Comparison of ENCODE assay signal across 12 cellular contexts in genomic region chr10:73868655-73869195, GRCh38. TPM values are rescaled to one million over a fixed set of nuclear protein-coding genes. Genes with fewer than 3 reads are reported as not detected.
DNase-seq lines count a peak whose midpoint lies in the region; ATAC-seq and TF ChIP-seq lines count a peak whose summit lies in the region.
"Had no signal": no experiment of that assay in that cellular context is flagged by ENCODE, and none has a peak within 500 bp of the region (broad histone marks: within the 10 kb centered on the region; RNA-seq: fewer than 3 reads in every experiment).

No MANE protein-coding gene starts in this region.

- no peaks in the 10 kb centered on the region for H3K9me3 ChIP-seq in transverse colon
- no peaks in the 10 kb centered on the region for H3K9me3 ChIP-seq in body of pancreas

- DNase-seq in natural killer cell (no peak), naive B cell (no peak), transverse colon (no peak), NCI-H69 (lab: John Stamatoyannopoulos, UW) (no peak), body of pancreas (no peak), amniotic stem cell (lab: John Stamatoyannopoulos, UW) (no peak)
- DNase-seq in natural killer cell treated with Interleukin-12 subunit alpha and Interleukin-12 subunit beta and Interleukin-15 and Interleukin-18, amount 100 ng/mL, for 72 hours (ENCODE audit: low spot score): no peak
- DNase-seq: IMR-90, midbrain, NCI-H1048 had no signal

- H3K4me1 ChIP-seq in transverse colon: peaks cover 54 to 93% (median 69%) of the 10 kb centered on the region in 4 donors
- peaks cover 21% of the 10 kb centered on the region for H3K4me1 ChIP-seq in body of pancreas

- in situ Hi-C loops in transverse colon (cut with MboI; ENCODE audit: low pct_ligation_motif_present in 1 of 4, low pct_unique_long_range_greater_than_20kb in 1 of 4, low sequenced_read_pairs in 3 of 4): no loop called here

- H3K27ac ChIP-seq in angular gyrus (ENCODE audit: low read depth, low read length) (peak overlapping the region; percentile 82), transverse colon (peak overlapping the region in 3 of 4 donors; percentile 64 to 89 (median 67)), body of pancreas (no peak overlapping the region)

- H3K36me3 Mint-ChIP-seq in natural killer cell (no peaks in the 10 kb centered on the region), naive B cell (no peaks in the 10 kb centered on the region)
- H3K36me3 Mint-ChIP-seq in natural killer cell treated with Interleukin-12 subunit alpha and Interleukin-12 subunit beta and Interleukin-15 and Interleukin-18, amount 100 ng/mL, for 72 hours: no peaks in the 10 kb centered on the region

- 93% methylated on average over 5 of the region's 5 CpGs; no CpG with 5 or more reads in 1 of the 2 donors for WGBS in transverse colon (ENCODE audit: low coverage in 1 of 2), 2 donors
- 91 to 100% methylated on average over 1 to 5 of the region's 5 CpGs for WGBS in body of pancreas, 2 donors

- no peak for ATAC-seq in natural killer cell
- no peak for ATAC-seq in natural killer cell treated with Interleukin-12 subunit alpha and Interleukin-12 subunit beta and Interleukin-15 and Interleukin-18, amount 100 ng/mL, for 72 hours
- no peak for ATAC-seq in naive B cell (ENCODE audit: low read depth in 2 of 2)
- no peak for ATAC-seq in body of pancreas
- ATAC-seq: HCT116 had no signal

- H3K27ac Mint-ChIP-seq in natural killer cell (peak overlapping the region; percentile 58 to 96), naive B cell (peak overlapping the region in 4 of 6 donors; percentile 1 to 91 (median 51))
- H3K27ac Mint-ChIP-seq in natural killer cell treated with Interleukin-12 subunit alpha and Interleukin-12 subunit beta and Interleukin-15 and Interleukin-18, amount 100 ng/mL, for 72 hours: peak overlapping the region in 1 of 2 donors; percentile 52

- no peak overlapping the region for H3K4me3 ChIP-seq in transverse colon
- no peak overlapping the region for H3K4me3 ChIP-seq in body of pancreas

- intact Hi-C loops in natural killer cell (cut with micrococcal nuclease) (no loop called here), transverse colon (cut with DNase I; ENCODE audit: low total_unique reads) (no loop called here), body of pancreas (cut with DNase I) (no loop called here)

- H3K4me1 Mint-ChIP-seq in natural killer cell (peaks cover 70 to 83% of the 10 kb centered on the region in 2 donors), naive B cell (peaks cover 55 to 85% (median 73%) of the 10 kb centered on the region in 3 donors)
- peaks cover 38 to 54% of the 10 kb centered on the region in 2 donors for H3K4me1 Mint-ChIP-seq in natural killer cell treated with Interleukin-12 subunit alpha and Interleukin-12 subunit beta and Interleukin-15 and Interleukin-18, amount 100 ng/mL, for 72 hours (ENCODE audit: low read depth in 2 of 2)

- TF ChIP-seq CTCF in natural killer cell (IDR thresholded peaks at IDR 0.05) (no peak), transverse colon (IDR thresholded peaks at IDR 0.05) (no peak), body of pancreas (IDR thresholded peaks at IDR 0.05) (no peak)

- TF ChIP-seq POLR2A in transverse colon (IDR thresholded peaks at IDR 0.05): no peak
- no peak for TF ChIP-seq POLR2A in body of pancreas (IDR thresholded peaks at IDR 0.05)

- H3K9me3 Mint-ChIP-seq in natural killer cell: no peaks in the 10 kb centered on the region
- H3K9me3 Mint-ChIP-seq in natural killer cell treated with Interleukin-12 subunit alpha and Interleukin-12 subunit beta and Interleukin-15 and Interleukin-18, amount 100 ng/mL, for 72 hours: no peaks in the 10 kb centered on the region
- no peaks in the 10 kb centered on the region for H3K9me3 Mint-ChIP-seq in naive B cell

- H3K4me3 Mint-ChIP-seq in natural killer cell (no peak overlapping the region), naive B cell (peak overlapping the region in 1 of 8 donors; percentile 54)
- no peak overlapping the region for H3K4me3 Mint-ChIP-seq in natural killer cell treated with Interleukin-12 subunit alpha and Interleukin-12 subunit beta and Interleukin-15 and Interleukin-18, amount 100 ng/mL, for 72 hours

- TF ChIP-seq EP300 in transverse colon (IDR thresholded peaks at IDR 0.05; ENCODE audit: low read depth): no peak

- no peaks in the 10 kb centered on the region for H3K36me3 ChIP-seq in transverse colon
- no peaks in the 10 kb centered on the region for H3K36me3 ChIP-seq in body of pancreas (replicated peaks in 1 of 2; ENCODE audit: insufficient read depth in 1 of 2, low read depth in 2 of 2)

- H3K27me3 Mint-ChIP-seq in natural killer cell (ENCODE audit: low read depth in 2 of 2) (no peaks in the 10 kb centered on the region), naive B cell (no peaks in the 10 kb centered on the region)
- H3K27me3 Mint-ChIP-seq in natural killer cell treated with Interleukin-12 subunit alpha and Interleukin-12 subunit beta and Interleukin-15 and Interleukin-18, amount 100 ng/mL, for 72 hours: no peaks in the 10 kb centered on the region

- H3K27me3 ChIP-seq in transverse colon (no peaks in the 10 kb centered on the region), body of pancreas (no peaks in the 10 kb centered on the region)

RNA-seq across cellular contexts. Expression of gene CAMK2G, which starts 5.6 kb away (rescaled TPM):
- total RNA-seq in natural killer cell (10 to 100 TPM; 53.6 to 73.8 (median 62.3) TPM), transverse colon (100 to 1,000 TPM in 1 of 4 donors, 10 to 100 TPM in 3; 72.0 to 131 (median 83.0) TPM), body of pancreas (10 to 100 TPM; 14.8 to 17.4 TPM)
- total RNA-seq in natural killer cell treated with Interleukin-12 subunit alpha and Interleukin-12 subunit beta and Interleukin-15 and Interleukin-18, amount 100 ng/mL, for 72 hours: 10 to 100 TPM in 1 of 2 donors, 1 to 10 TPM in 1; 6.9 to 15.3 TPM
- polyA plus RNA-seq in naive B cell (ENCODE audit: low read depth in 6 of 6): 1 to 10 TPM; 1.7 to 5.1 (median 3.6) TPM

RNA-seq across cellular contexts. Expression of gene PLAU, which starts 42.2 kb away (rescaled TPM):
- 1 to 10 TPM in 1 of 3 donors, under 1 TPM in 2; 0.12 to 1.6 (median 0.32) TPM for total RNA-seq in natural killer cell
- not detected for total RNA-seq in natural killer cell treated with Interleukin-12 subunit alpha and Interleukin-12 subunit beta and Interleukin-15 and Interleukin-18, amount 100 ng/mL, for 72 hours
- polyA plus RNA-seq in naive B cell (ENCODE audit: low read depth in 6 of 6): under 1 TPM in 1 of 6 donors, not detected in 5; 0.12 TPM
- 1 to 10 TPM in 3 of 4 donors, under 1 TPM in 1; 0.75 to 8.0 (median 2.3) TPM for total RNA-seq in transverse colon
- total RNA-seq in body of pancreas: 1 to 10 TPM; 1.6 to 4.3 TPM

RNA-seq across cellular contexts. Expression of gene NDST2, which starts 57.3 kb away (rescaled TPM):
- total RNA-seq in natural killer cell (10 to 100 TPM; 64.7 to 73.8 (median 65.4) TPM), transverse colon (10 to 100 TPM; 14.3 to 34.5 (median 22.1) TPM), body of pancreas (10 to 100 TPM; 21.1 to 25.4 TPM)
- total RNA-seq in natural killer cell treated with Interleukin-12 subunit alpha and Interleukin-12 subunit beta and Interleukin-15 and Interleukin-18, amount 100 ng/mL, for 72 hours: 10 to 100 TPM; 42.8 to 83.3 TPM
- polyA plus RNA-seq in naive B cell (ENCODE audit: low read depth in 6 of 6): 10 to 100 TPM in 5 of 6 donors, 1 to 10 TPM in 1; 6.2 to 29.8 (median 16.4) TPM

Comparison
In these comparisons a context has a peak if more than half of its experiments do, and no peak if none do; other contexts are left out.
1. H3K27ac ChIP-seq: peak in angular gyrus (single experiment) and transverse colon (3 of 4); none in body of pancreas (0 of 4).